In genomic region chr2:119800376-119800902, GRCh38 we compare ENCODE assay signal across 16 cellular contexts. TPM values are rescaled to one million over a fixed set of nuclear protein-coding genes. Genes with fewer than 3 reads are reported as not detected.
DNase-seq lines count a peak whose midpoint lies in the region; ATAC-seq, FAIRE-seq and TF ChIP-seq lines count a peak whose summit lies in the region.
"Had no signal": no experiment of that assay in that cellular context is flagged by ENCODE, and none has a peak within 500 bp of the region (broad histone marks: within the 10 kb centered on the region; RNA-seq: fewer than 3 reads in every experiment).

No MANE protein-coding gene starts in this region.

- no peak overlapping the region for H3K4me3 Mint-ChIP-seq in endothelial cell (ENCODE audit: unreplicated experiment)
- H3K4me3 Mint-ChIP-seq in activated T-helper 2 cell treated with anti-CD3 and anti-CD28 coated beads, Interferon-gamma antibody, Interleukin-2, Interleukin-4, amounts not matched to agents 10 μg/mL and 5 μg/mL and 100 μg/mL, durations not matched to agents 14 hours and 24 hours and 36 hours (ENCODE audit: low read depth), result no peak overlapping the region

- no peak overlapping the region for H3K9ac ChIP-seq in HepG2 (ENCODE audit: insufficient read depth, low read depth, low read length)
- H3K9ac ChIP-seq: GM23248 had no signal

- H3K27me3 ChIP-seq in HepG2 (ENCODE audit: control insufficient read depth in 1 of 2, insufficient read depth in 2 of 2, low read length in 2 of 2), result no peaks in the 10 kb centered on the region
- H3K27me3 ChIP-seq in right lobe of liver, result no peaks in the 10 kb centered on the region

- H3K4me3 ChIP-seq in HepG2 (replicated peaks in 1 of 3; ENCODE audit: insufficient read depth in 1 of 3, low read depth in 2 of 3, low read length in 3 of 3), result no peak overlapping the region
- no peak overlapping the region for H3K4me3 ChIP-seq in right lobe of liver
- H3K4me3 ChIP-seq: GM23248 had no signal

- no peak for TF ChIP-seq POLR2A in HepG2 (IDR thresholded peaks at IDR 0.05; ENCODE audit: insufficient read depth in 1 of 2, low read depth in 2 of 2, low read length in 2 of 2)
- no peak for TF ChIP-seq POLR2A in right lobe of liver (IDR thresholded peaks at IDR 0.05)

- intact Hi-C loops in HepG2 (cut with micrococcal nuclease; ENCODE audit: unreplicated experiment), result no loop called here
- intact Hi-C loops in right lobe of liver (cut with DNase I), result no loop called here
- intact Hi-C loops in activated T-helper 2 cell treated with anti-CD3 and anti-CD28 coated beads, Interferon-gamma antibody, Interleukin-2, Interleukin-4, amounts not matched to agents 10 μg/mL and 5 μg/mL and 100 μg/mL, durations not matched to agents 14 hours and 24 hours and 36 hours (cut with micrococcal nuclease), result no loop called here

- H2AFZ ChIP-seq in HepG2 (ENCODE audit: low read length), result no peak overlapping the region
- H2AFZ ChIP-seq: GM23248 had no signal

- no TSS peak for BruUV-seq in HepG2 (replicated peaks; lab: Mats Ljungman, UMichigan)

- H3K27me3 Mint-ChIP-seq in endothelial cell (ENCODE audit: unreplicated experiment), result peaks cover 7% of the 10 kb centered on the region
- H3K27me3 Mint-ChIP-seq in activated T-helper 2 cell treated with anti-CD3 and anti-CD28 coated beads, Interferon-gamma antibody, Interleukin-2, Interleukin-4, amounts not matched to agents 10 μg/mL and 5 μg/mL and 100 μg/mL, durations not matched to agents 14 hours and 24 hours and 36 hours (ENCODE audit: low read depth), result no peaks in the 10 kb centered on the region

- no peaks in the 10 kb centered on the region for H3K4me1 ChIP-seq in HepG2 (ENCODE audit: insufficient read depth, low read length)
- H3K4me1 ChIP-seq in right lobe of liver, result no peaks in the 10 kb centered on the region

- H3K9me3 Mint-ChIP-seq in endothelial cell (ENCODE audit: unreplicated experiment), result no peaks in the 10 kb centered on the region
- H3K9me3 Mint-ChIP-seq in activated T-helper 2 cell treated with anti-CD3 and anti-CD28 coated beads, Interferon-gamma antibody, Interleukin-2, Interleukin-4, amounts not matched to agents 10 μg/mL and 5 μg/mL and 100 μg/mL, durations not matched to agents 14 hours and 24 hours and 36 hours, result peaks cover 11% of the 10 kb centered on the region

- H3K79me2 ChIP-seq in HepG2 (ENCODE audit: insufficient read depth, low read length), result peaks cover 63% of the 10 kb centered on the region

- TF ChIP-seq CTCF in HepG2 (CRISPR knock-in tag; IDR thresholded peaks at IDR 0.05) (no peak), right lobe of liver (IDR thresholded peaks at IDR 0.05) (no peak), endothelial cell (IDR thresholded peaks at IDR 0.05; ENCODE audit: unreplicated experiment) (no peak)

- ATAC-seq in HepG2, result no peak
- ATAC-seq in right lobe of liver, result no peak
- ATAC-seq in HG02973 (IDR thresholded peaks at IDR 0.05; ENCODE audit: unreplicated experiment), result no peak

- H3K27ac Mint-ChIP-seq in endothelial cell (ENCODE audit: unreplicated experiment), result peak overlapping the region; percentile 95
- no peak overlapping the region for H3K27ac Mint-ChIP-seq in activated T-helper 2 cell treated with anti-CD3 and anti-CD28 coated beads, Interferon-gamma antibody, Interleukin-2, Interleukin-4, amounts not matched to agents 10 μg/mL and 5 μg/mL and 100 μg/mL, durations not matched to agents 14 hours and 24 hours and 36 hours

- H3K9me3 ChIP-seq in HepG2 (ENCODE audit: low read length), result no peaks in the 10 kb centered on the region
- H3K9me3 ChIP-seq in right lobe of liver, result no peaks in the 10 kb centered on the region

- DNase-seq in HepG2 (ENCODE audit: low spot score) (no peak), right lobe of liver (no peak), endothelial cell (ENCODE audit: low spot score) (no peak), NCI-H748 treated with DMSO at 0.1 percent for 48 hours (lab: John Stamatoyannopoulos, UW) (no peak)
- DNase-seq in activated T-helper 2 cell treated with anti-CD3 and anti-CD28 coated beads, Interferon-gamma antibody, Interleukin-2, Interleukin-4, amounts not matched to agents 10 μg/mL and 5 μg/mL and 100 μg/mL, durations not matched to agents 14 hours and 24 hours and 36 hours (ENCODE audit: low spot score), result no peak
- DNase-seq: AML-193, Calu3, GM23248, Kasumi-1, NCI-H1417, NCI-H2029 treated with DMSO at 0.1 percent for 48 hours, NCI-H510A, SIG-M5 had no signal

- CTCF ChIA-PET in HepG2 (lab: Yijun Ruan, JAX; ENCODE audit: low intra/inter-chr PET ratio, low total read pairs), result no interaction called here

- no peaks in the 10 kb centered on the region for H3K36me3 ChIP-seq in HepG2 (replicated peaks in 1 of 2; ENCODE audit: control insufficient read depth in 1 of 2, insufficient read depth in 2 of 2, low read length in 2 of 2)
- no peaks in the 10 kb centered on the region for H3K36me3 ChIP-seq in right lobe of liver

- H3K36me3 Mint-ChIP-seq in endothelial cell (ENCODE audit: low read depth, unreplicated experiment), result peaks cover 10% of the 10 kb centered on the region
- H3K36me3 Mint-ChIP-seq in activated T-helper 2 cell treated with anti-CD3 and anti-CD28 coated beads, Interferon-gamma antibody, Interleukin-2, Interleukin-4, amounts not matched to agents 10 μg/mL and 5 μg/mL and 100 μg/mL, durations not matched to agents 14 hours and 24 hours and 36 hours (ENCODE audit: low read depth), result peaks cover 19% of the 10 kb centered on the region

- 95% methylated on average over 1 of the region's 1 CpG for WGBS in HepG2 (ENCODE audit: low lambda C conversion rate)
- 100% methylated on average over 1 of the region's 1 CpG for WGBS in right lobe of liver (ENCODE audit: insufficient coverage, low coverage, low lambda C conversion rate, missing lambda C conversion rate)

- POLR2A ChIA-PET in HepG2 (lab: Yijun Ruan, JAX), result no interaction called here

- TF ChIP-seq RAD21 in HepG2 (CRISPR knock-in tag; IDR thresholded peaks at IDR 0.05), result no peak

- no peak for TF ChIP-seq EP300 in HepG2 (IDR thresholded peaks at IDR 0.05; ENCODE audit: low read depth in 2 of 2, low read length in 2 of 2)
- no peak for TF ChIP-seq EP300 in HepG2 (CRISPR knock-in tag; IDR thresholded peaks at IDR 0.05; ENCODE audit: borderline replicate concordance)

- H4K20me1 ChIP-seq in HepG2 (ENCODE audit: insufficient read depth, low read length), result peaks cover 7% of the 10 kb centered on the region

- no peak overlapping the region for H3K4me2 ChIP-seq in HepG2 (ENCODE audit: low read depth, low read length)

- FAIRE-seq in HepG2 (lab: Jason Lieb, UNC) (peak; percentile 44), TTC549 (lab: Jason Lieb, UNC) (peak; percentile 3)
- FAIRE-seq: GM12892 had no signal

- H3K27ac ChIP-seq in HepG2 (ENCODE audit: extremely low read length, insufficient read depth, low read length) (no peak overlapping the region), right lobe of liver (no peak overlapping the region)
- H3K27ac ChIP-seq: GM23248 had no signal

- peaks cover 27% of the 10 kb centered on the region for H3K4me1 Mint-ChIP-seq in endothelial cell (ENCODE audit: unreplicated experiment)
- peaks cover 24% of the 10 kb centered on the region for H3K4me1 Mint-ChIP-seq in activated T-helper 2 cell treated with anti-CD3 and anti-CD28 coated beads, Interferon-gamma antibody, Interleukin-2, Interleukin-4, amounts not matched to agents 10 μg/mL and 5 μg/mL and 100 μg/mL, durations not matched to agents 14 hours and 24 hours and 36 hours (ENCODE audit: low read depth)

- in situ Hi-C loops in HepG2 (cut with HindIII; ENCODE audit: extremely low pct_ligation_motif_present, low pct_unique_long_range_greater_than_20kb), result no loop called here

TF ChIP-seq in HepG2, 621 proteins besides CTCF, POLR2A, EP300 and RAD21:
- TF ChIP-seq SMC3 (IDR thresholded peaks at IDR 0.05; ENCODE audit: low read length), result no peak
- TF ChIP-seq MAFF (IDR thresholded peaks at IDR 0.05; ENCODE audit: low read depth, low read length), result peak; percentile 76
- peak; percentile 68 to 81 for TF ChIP-seq MAFK (conservative IDR thresholded peaks at IDR 0.05 in 1 of 2, IDR thresholded peaks at IDR 0.05 in 1 of 2; ENCODE audit: low read length in 2 of 2)
- TF ChIP-seq RXRB (CRISPR knock-in tag; IDR thresholded peaks at IDR 0.05; ENCODE audit: borderline replicate concordance), result no peak

RNA-seq across cellular contexts. Expression of gene PTPN4, which starts 40.7 kb away (rescaled TPM):
- total RNA-seq in HepG2 (2016; rRNA removed; fragmentation: Illumina TruSeq; extraction: Trizol) (34.6 and 40.4 TPM in 2 replicates), right lobe of liver (10 to 100 TPM in 5 of 6 experiments, 1 to 10 TPM in 1; 8.5 to 19.9 (median 14.8) TPM), endothelial cell (ENCODE audit: unreplicated experiment) (51.0 TPM)
- total RNA-seq in HepG2 (2016; cell fraction: cytosol; rRNA removed; fragmentation: Illumina TruSeq; extraction: Trizol; ENCODE audit: low read depth), result 42.5 and 43.6 TPM in 2 replicates
- 38.0 and 42.0 TPM in 2 replicates for total RNA-seq in HepG2 (2016; cell fraction: insoluble cytoplasmic fraction; rRNA removed; fragmentation: Illumina TruSeq; extraction: Trizol)
- 38.5 and 42.3 TPM in 2 replicates for total RNA-seq in HepG2 (2016; cell fraction: membrane; rRNA removed; fragmentation: Illumina TruSeq; extraction: Trizol)
- 46.5 and 59.3 TPM in 2 replicates for total RNA-seq in HepG2 (2016; cell fraction: nucleus; rRNA removed; fragmentation: Illumina TruSeq; extraction: Trizol)
- polyA plus RNA-seq in HepG2 (2011; rRNA removed), result 20.3 and 21.7 TPM in 2 replicates
- polyA plus RNA-seq in HepG2 (2011; cell fraction: cytosol; rRNA removed), result 5.8 and 7.6 TPM in 2 replicates
- 21.9 and 22.6 TPM in 2 replicates for polyA plus RNA-seq in HepG2 (2011; cell fraction: nucleus; rRNA removed)
- polyA plus RNA-seq in HepG2 (2012), result 8.1 and 8.3 TPM in 2 replicates
- 3.4 and 4.0 TPM in 2 replicates for polyA plus RNA-seq in HepG2 (2016; cell fraction: cytosol; fragmentation: Illumina TruSeq; extraction: Trizol; ENCODE audit: low read depth)
- 16.3 and 19.3 TPM in 2 replicates for polyA plus RNA-seq in HepG2 (2016; cell fraction: insoluble cytoplasmic fraction; fragmentation: Illumina TruSeq; extraction: Trizol; ENCODE audit: low read depth)
- 5.1 and 9.5 TPM in 2 replicates for polyA plus RNA-seq in HepG2 (2016; cell fraction: membrane; fragmentation: Illumina TruSeq; extraction: Trizol; ENCODE audit: low read depth)
- polyA plus RNA-seq in HepG2 (2016; cell fraction: nucleus; fragmentation: Illumina TruSeq; extraction: Trizol; ENCODE audit: insufficient read depth, low read depth), result 17.2 and 24.4 TPM in 2 replicates
- 60.8 and 71.6 TPM in 2 replicates for polyA minus RNA-seq in HepG2 (2011; rRNA and poly(A)+ RNA removed; ENCODE audit: low replicate concordance)
- polyA minus RNA-seq in HepG2 (2011; cell fraction: cytosol; rRNA and poly(A)+ RNA removed), result 27.8 and 28.0 TPM in 2 replicates
- 139 and 141 TPM in 2 replicates for polyA minus RNA-seq in HepG2 (2011; cell fraction: nucleus; rRNA and poly(A)+ RNA removed)
- total RNA-seq in activated T-helper 2 cell treated with anti-CD3 and anti-CD28 coated beads, Interferon-gamma antibody, Interleukin-2, Interleukin-4, amounts not matched to agents 10 μg/mL and 5 μg/mL and 100 μg/mL, durations not matched to agents 14 hours and 24 hours and 36 hours, result 22.1 and 22.5 TPM in 2 replicates
